Comparison of ENCODE assay signal across 1 cellular context in genomic region chr7:98106647-98107312, GRCh38.
TF ChIP-seq lines count a peak whose summit lies in the region.

Gene LMTK2, plus strand, starts transcription at chr7:98106862. Its CDS starts 316 bp downstream, at chr7:98107178.

TF ChIP-seq in HEK293, 187 proteins besides CTCF, POLR2A, EP300 and RAD21 (continued from another document and continues in another):
- TF ChIP-seq KLF1 (tag by site-specific recombination; IDR thresholded peaks at IDR 0.05), result no peak
- no peak for TF ChIP-seq PRDM1 (tag by site-specific recombination; IDR thresholded peaks at IDR 0.05)
- no peak for TF ChIP-seq ZNF239 (tag by site-specific recombination; IDR thresholded peaks at IDR 0.05)
- TF ChIP-seq ZNF654 (tag by site-specific recombination; IDR thresholded peaks at IDR 0.05; ENCODE audit: low read depth), result peak; percentile 53
- no peak for TF ChIP-seq ZBTB7A (tag by site-specific recombination; IDR thresholded peaks at IDR 0.05; ENCODE audit: low read depth)
- TF ChIP-seq ZNF16 (tag by site-specific recombination; IDR thresholded peaks at IDR 0.05; ENCODE audit: low read depth), result no peak
- TF ChIP-seq ZNF791 (tag by site-specific recombination; IDR thresholded peaks at IDR 0.05), result no peak
- no peak for TF ChIP-seq ZNF138 (tag by site-specific recombination; IDR thresholded peaks at IDR 0.05; ENCODE audit: borderline replicate concordance)
- TF ChIP-seq ZNF521 (tag by site-specific recombination; IDR thresholded peaks at IDR 0.05), result no peak
- no peak for TF ChIP-seq SCRT1 (tag by site-specific recombination; IDR thresholded peaks at IDR 0.05; ENCODE audit: borderline replicate concordance)
- no peak for TF ChIP-seq ZNF514 (tag by site-specific recombination; IDR thresholded peaks at IDR 0.05)
- TF ChIP-seq ZSCAN4 (tag by site-specific recombination; IDR thresholded peaks at IDR 0.05), result no peak
- no peak for TF ChIP-seq ZNF169 (tag by site-specific recombination; IDR thresholded peaks at IDR 0.05)
- TF ChIP-seq ZNF580 (tag by site-specific recombination; IDR thresholded peaks at IDR 0.05), result no peak
- no peak for TF ChIP-seq ZFP3 (tag by site-specific recombination; IDR thresholded peaks at IDR 0.05; ENCODE audit: low read depth)
- 0 out of 2 replicates have a peak, but pooled peaks have one; percentile 21 for TF ChIP-seq ZNF518A (tag by site-specific recombination; conservative IDR thresholded peaks at IDR 0.05; ENCODE audit: low read depth)
- TF ChIP-seq ZNF324 (tag by site-specific recombination; IDR thresholded peaks at IDR 0.05), result peak; percentile 54; the same call in 1 of the 2 replicates
- peak; percentile 31; the same call in 1 of the 2 replicates for TF ChIP-seq ZNF146 (tag by site-specific recombination; IDR thresholded peaks at IDR 0.05)
- no peak for TF ChIP-seq ZNF280C (tag by site-specific recombination; IDR thresholded peaks at IDR 0.05)
- no peak for TF ChIP-seq ZNF596 (tag by site-specific recombination; IDR thresholded peaks at IDR 0.05)
- TF ChIP-seq ZNF391 (tag by site-specific recombination; IDR thresholded peaks at IDR 0.05; ENCODE audit: borderline replicate concordance, low read depth), result peak; percentile 74; the same call in 1 of the 2 replicates
- no peak for TF ChIP-seq SALL2 (tag by site-specific recombination; IDR thresholded peaks at IDR 0.05; ENCODE audit: borderline replicate concordance)
- no peak for TF ChIP-seq GFI1B (tag by site-specific recombination; IDR thresholded peaks at IDR 0.05)
- no peak for TF ChIP-seq ZNF155 (tag by site-specific recombination; IDR thresholded peaks at IDR 0.05)
- TF ChIP-seq ZNF311 (tag by site-specific recombination; IDR thresholded peaks at IDR 0.05; ENCODE audit: borderline replicate concordance), result no peak
- TF ChIP-seq ZNF404 (tag by site-specific recombination; IDR thresholded peaks at IDR 0.05), result no peak
- TF ChIP-seq ZNF660 (tag by site-specific recombination; IDR thresholded peaks at IDR 0.05), result peak; percentile 53
- no peak for TF ChIP-seq ZNF292 (tag by site-specific recombination; IDR thresholded peaks at IDR 0.05; ENCODE audit: borderline replicate concordance, low read depth)
- TF ChIP-seq ZNF280D (tag by site-specific recombination; IDR thresholded peaks at IDR 0.05), result no peak
- no peak for TF ChIP-seq IKZF3 (tag by site-specific recombination; IDR thresholded peaks at IDR 0.05)
- TF ChIP-seq EGR2 (tag by site-specific recombination; IDR thresholded peaks at IDR 0.05; ENCODE audit: low read depth), result peak; percentile 90
- no peak for TF ChIP-seq ZNF174 (tag by site-specific recombination; IDR thresholded peaks at IDR 0.05)
- no peak for TF ChIP-seq FEZF1 (tag by site-specific recombination; IDR thresholded peaks at IDR 0.05)
- TF ChIP-seq ZNF148 (tag by site-specific recombination; IDR thresholded peaks at IDR 0.05; ENCODE audit: borderline replicate concordance), result no peak
- TF ChIP-seq ZNF623 (tag by site-specific recombination; IDR thresholded peaks at IDR 0.05), result no peak
- TF ChIP-seq PRDM10 (tag by site-specific recombination; IDR thresholded peaks at IDR 0.05), result no peak
- 0 out of 2 replicates have a peak, but pooled peaks have one; percentile 67 for TF ChIP-seq ZNF792 (tag by site-specific recombination; IDR thresholded peaks at IDR 0.05)
- TF ChIP-seq HOXA7 (CRISPR knock-in tag; IDR thresholded peaks at IDR 0.05; ENCODE audit: borderline replicate concordance), result no peak
- peak; percentile 78; the same call in 1 of the 2 replicates for TF ChIP-seq KLF17 (tag by site-specific recombination; IDR thresholded peaks at IDR 0.05)
- TF ChIP-seq ZNF24 (tag by site-specific recombination; IDR thresholded peaks at IDR 0.05), result peak; percentile 64
- TF ChIP-seq ELK4 (IDR thresholded peaks at IDR 0.05; ENCODE audit: borderline replicate concordance, low read depth, low read length), result no peak
- no peak; the same call in 1 of the 2 replicates for TF ChIP-seq OSR2 (tag by site-specific recombination; IDR thresholded peaks at IDR 0.05)
